13 cellular contexts compared by ENCODE assay signal in genomic region chr7:46461334-46461777, GRCh38.
"Had no signal": no experiment of that assay in that cellular context is flagged by ENCODE, and none has a peak within 500 bp of the region (broad histone marks: within the 10 kb centered on the region; RNA-seq: fewer than 3 reads in every experiment).

No MANE protein-coding gene starts in this region.

- H3K4me1 ChIP-seq: psoas muscle had no signal

- H3K27ac ChIP-seq: coronary artery, psoas muscle, thoracic aorta had no signal

- H3K4me3 Mint-ChIP-seq: activated naive CD8-positive, alpha-beta T cell; memory B cell; nephron; stimulated activated naive CD8-positive, alpha-beta T cell treated with anti-CD3 and anti-CD28 coated beads, Interleukin-15, Interleukin-2, amounts not matched to agents 100 ng/mL and 50 ng/mL, for 24 hours; T-helper 1 cell treated with Interleukin-12 subunit alpha and Interleukin-12 subunit beta and Interleukin-4 antibody, amounts not matched to agents 30 μg/mL and 1 μg/mL, for 36 hours had no signal

- H3K27me3 Mint-ChIP-seq: activated naive CD8-positive, alpha-beta T cell; memory B cell; stimulated activated naive CD8-positive, alpha-beta T cell treated with anti-CD3 and anti-CD28 coated beads, Interleukin-15, Interleukin-2, amounts not matched to agents 100 ng/mL and 50 ng/mL, for 24 hours had no signal

- H3K4me1 Mint-ChIP-seq: memory B cell, nephron had no signal

- DNase-seq: activated effector memory CD4-positive, alpha-beta T cell treated with anti-CD3 and anti-CD28 coated beads, Interleukin-2, amount 50 U/mL, for 16 hours; activated T-cell treated with anti-CD3 and anti-CD28 coated beads, Interleukin-2, amount 50 U/mL, for 1 hour; effector CD4-positive, alpha-beta T cell; psoas muscle; stimulated activated CD4-positive, alpha-beta T cell treated with anti-CD3 and anti-CD28 coated beads, Interleukin-4, amount 100 ng/mL, for 1 hour had no signal

- H3K36me3 ChIP-seq: thoracic aorta had no signal

- H3K36me3 Mint-ChIP-seq: activated naive CD8-positive, alpha-beta T cell; memory B cell had no signal

- H3K4me3 ChIP-seq: coronary artery, psoas muscle, thoracic aorta had no signal

- ATAC-seq: activated CD4-positive, CD25-positive, alpha-beta regulatory T cell treated with anti-CD3 and anti-CD28 coated beads, Interleukin-2, amount 50 U/mL, for 24 hours; psoas muscle had no signal

- H3K27ac Mint-ChIP-seq: activated naive CD8-positive, alpha-beta T cell; memory B cell; nephron; stimulated activated naive CD8-positive, alpha-beta T cell treated with anti-CD3 and anti-CD28 coated beads, Interleukin-15, Interleukin-2, amounts not matched to agents 100 ng/mL and 50 ng/mL, for 24 hours; T-helper 1 cell treated with Interleukin-12 subunit alpha and Interleukin-12 subunit beta and Interleukin-4 antibody, amounts not matched to agents 30 μg/mL and 1 μg/mL, for 36 hours had no signal
